In the genomic region with DNA sequence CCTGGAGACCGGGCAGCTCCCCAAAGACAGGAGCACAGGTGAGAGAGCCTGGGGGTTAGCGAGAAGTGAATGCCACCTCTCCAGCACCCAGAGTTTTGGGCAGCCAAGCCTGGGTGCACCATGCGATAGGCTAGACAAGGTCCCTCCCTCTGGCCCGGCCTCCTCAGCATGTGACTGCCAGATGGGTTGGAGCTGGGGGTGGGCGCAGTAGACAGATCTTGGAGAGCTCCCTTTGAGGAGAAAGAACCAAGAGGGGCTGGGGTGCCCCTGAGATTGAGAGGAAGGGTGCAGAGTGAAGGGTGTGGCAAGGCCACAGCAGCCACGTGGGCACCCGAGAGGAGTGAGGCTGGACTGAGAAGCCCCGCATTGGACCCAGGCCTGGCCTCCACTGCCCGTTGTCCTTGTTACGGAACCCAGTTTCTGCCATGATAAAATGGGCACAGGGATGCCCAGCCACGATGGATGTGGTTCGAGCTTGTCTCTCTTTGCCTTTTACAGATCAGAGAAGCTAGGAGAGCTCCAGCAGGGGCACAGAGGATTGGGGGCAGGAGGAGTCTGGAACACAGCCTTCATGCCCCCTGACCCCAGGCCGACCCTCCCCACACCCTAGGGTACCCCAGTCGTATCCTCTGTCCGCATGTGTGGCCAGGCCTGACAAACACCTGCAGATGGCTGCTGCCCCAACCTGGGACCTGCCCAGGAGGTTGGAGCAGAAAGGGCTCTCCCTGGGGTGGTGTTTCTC, we compare ENCODE assay signal across 8 cellular contexts. TPM values are rescaled to one million over a fixed set of nuclear protein-coding genes. Genes with fewer than 3 reads are reported as not detected.
DNase-seq lines count a peak whose midpoint lies in the region; ATAC-seq and TF ChIP-seq lines count a peak whose summit lies in the region.

No MANE protein-coding gene starts in this region.

- no peak overlapping the region for H3K23ac ChIP-seq in H9 (ENCODE audit: insufficient read length, low read depth, low read length)

- H3K14ac ChIP-seq in H9 (ENCODE audit: insufficient read depth, low read length), result no peak overlapping the region

- no peak overlapping the region for H2BK5ac ChIP-seq in H9 (ENCODE audit: insufficient read length, low read length)

- H2BK120ac ChIP-seq in H9 (ENCODE audit: low read depth, low read length, poor library complexity, severe bottlenecking), result no peak overlapping the region

- peaks cover 0 to 8% (median 1%) of the 10 kb centered on the region in 3 experiments; a peak in 3 of 7 replicates for H3K36me3 Mint-ChIP-seq in H9 (ENCODE audit: insufficient read depth in 1 of 3, low read depth in 3 of 3)

- intact Hi-C loops in esophagus squamous epithelium (cut with DNase I), result no loop called here
- intact Hi-C loops in gastrocnemius medialis (cut with DNase I; ENCODE audit: low total_unique reads), result loop anchor here (5.0 kb wide), 2 partner anchors 55 to 75 kb away; partner anchors contain the start of genes EDF1 and PHPT1

- H4K5ac ChIP-seq in H9 (ENCODE audit: insufficient read length, low read depth, low read length), result no peak overlapping the region

- H3K4me3 ChIP-seq in RWPE2 (ENCODE audit: severe bottlenecking) (peak overlapping the region; percentile 61), esophagus squamous epithelium (peak overlapping the region in 3 of 4 donors; percentile 77 to 90 (median 81)), gastrocnemius medialis (peak overlapping the region in 2 of 4 donors; percentile 81)

- in situ Hi-C loops in gastrocnemius medialis (cut with MboI; ENCODE audit: low sequenced_read_pairs in 4 of 4), result loop anchor here in 1 of 4 donors (25.0 kb wide), 1 partner anchor 145 kb away; the partner anchor contains the start of genes C8G and FBXW5

- H4K20me1 ChIP-seq in H9 (ENCODE audit: control insufficient read depth, insufficient read depth, insufficient read length), result no peaks in the 10 kb centered on the region

- no peaks in the 10 kb centered on the region for H3K4me1 ChIP-seq in H9 (ENCODE audit: insufficient read depth, low read length)
- H3K4me1 ChIP-seq in RWPE2 (ENCODE audit: insufficient read depth, poor library complexity, severe bottlenecking), result peaks cover 9% of the 10 kb centered on the region
- peaks cover 11 to 53% (median 17%) of the 10 kb centered on the region in 3 donors for H3K4me1 ChIP-seq in esophagus squamous epithelium
- peaks cover 12 to 18% of the 10 kb centered on the region in 2 donors for H3K4me1 ChIP-seq in gastrocnemius medialis

- H2AK5ac ChIP-seq in H9 (ENCODE audit: insufficient read length, low read length), result no peak overlapping the region

- no peak overlapping the region for H3K27ac ChIP-seq in H9 (ENCODE audit: insufficient read length, low read depth, low read length)
- H3K27ac ChIP-seq in RWPE2 (ENCODE audit: poor library complexity, severe bottlenecking), result no peak overlapping the region
- peak overlapping the region in 3 of 4 donors; percentile 99 for H3K27ac ChIP-seq in esophagus squamous epithelium
- H3K27ac ChIP-seq in gastrocnemius medialis, result peak overlapping the region in 3 of 4 donors; percentile 95 to 99 (median 95)

- no peak for TF ChIP-seq POLR2A in esophagus squamous epithelium (IDR thresholded peaks at IDR 0.05)
- no peak for TF ChIP-seq POLR2A in gastrocnemius medialis (IDR thresholded peaks at IDR 0.05)

- no peaks in the 10 kb centered on the region for H3K9me3 Mint-ChIP-seq in H9

- H3K27me3 ChIP-seq in H9 (ENCODE audit: insufficient read depth, low read length) (no peaks in the 10 kb centered on the region), RWPE2 (ENCODE audit: insufficient read depth, poor library complexity, severe bottlenecking) (peaks cover 14% of the 10 kb centered on the region), esophagus squamous epithelium (peaks cover 0 to 22% (median 0%) of the 10 kb centered on the region in 4 donors), gastrocnemius medialis (peaks cover under 1 to 8% (median 5%) of the 10 kb centered on the region in 3 donors)

- H3K4me1 Mint-ChIP-seq in H9, result peaks cover 22 to 37% of the 10 kb centered on the region in 2 experiments

- peak overlapping the region in 1 of 3 experiments; percentile 39; a peak in 1 of 7 replicates for H3K27ac Mint-ChIP-seq in H9

- no peak overlapping the region for H3K56ac ChIP-seq in H9 (ENCODE audit: insufficient read length, low read depth, low read length)

- no CpG with 5 or more reads among the region's 15 CpGs for WGBS in H9 (ENCODE audit: extremely low coverage, insufficient read length, low lambda C conversion rate)
- WGBS in esophagus squamous epithelium, 2 donors, result 69 to 77% methylated on average over 10 to 11 of the region's 15 CpGs

- H2BK15ac ChIP-seq in H9 (ENCODE audit: low read depth, low read length), result no peak overlapping the region

- TF ChIP-seq CTCF in H9 (conservative IDR thresholded peaks at IDR 0.05) (no peak), RWPE2 (IDR thresholded peaks at IDR 0.05; ENCODE audit: poor library complexity, severe bottlenecking) (no peak), esophagus squamous epithelium (IDR thresholded peaks at IDR 0.05) (no peak), gastrocnemius medialis (IDR thresholded peaks at IDR 0.05 in 4 of 5, conservative IDR thresholded peaks at IDR 0.05 in 1 of 5) (no peak)

- DNase-seq in H9 (no peak), RWPE2 (ENCODE audit: low spot score) (no peak), esophagus squamous epithelium (lab: John Stamatoyannopoulos, UW) (no peak), gastrocnemius medialis (no peak), NOMO-1 treated with DMSO at 0.1 percent for 48 hours (lab: John Stamatoyannopoulos, UW; ENCODE audit: unreplicated experiment) (no peak), C1 segment of cervical spinal cord (lab: John Stamatoyannopoulos, UW) (no peak)

- no peak overlapping the region for H4K8ac ChIP-seq in H9 (replicated peaks; ENCODE audit: insufficient read length, low read depth, low read length)

- no peak overlapping the region for H3K9ac ChIP-seq in H9 (ENCODE audit: extremely low read depth, insufficient read length, low read length)

- no peak overlapping the region for H2AFZ ChIP-seq in H9 (ENCODE audit: low read length)

- no peak overlapping the region for H3T11ph ChIP-seq in H9 (ENCODE audit: low read length)

- H3K79me1 ChIP-seq in H9 (ENCODE audit: insufficient read depth, low read depth, low read length, poor library complexity, severe bottlenecking), result no peaks in the 10 kb centered on the region

- no peak overlapping the region for H4K91ac ChIP-seq in H9 (ENCODE audit: insufficient read length, low read depth, low read length)

- peaks cover 24% of the 10 kb centered on the region for H3K27me3 Mint-ChIP-seq in H9 (ENCODE audit: low read depth)

- no peak overlapping the region for H3K4me2 ChIP-seq in H9 (ENCODE audit: insufficient read depth, insufficient read length, low read length)

- no peak overlapping the region for H2BK12ac ChIP-seq in H9 (ENCODE audit: insufficient read length, low read depth, low read length)

- H3K36me3 ChIP-seq in RWPE2 (ENCODE audit: low read depth) (peaks cover 14% of the 10 kb centered on the region), esophagus squamous epithelium (peaks cover 0 to 23% (median 3%) of the 10 kb centered on the region in 3 donors), gastrocnemius medialis (no peaks in the 10 kb centered on the region)

- H3K18ac ChIP-seq in H9 (ENCODE audit: insufficient read length, low read depth, low read length), result no peak overlapping the region

- peak overlapping the region; percentile 65 to 81; a peak in 3 of 5 replicates for H3K4me3 Mint-ChIP-seq in H9

- H3K79me2 ChIP-seq in H9 (ENCODE audit: insufficient read depth, low read length), result no peaks in the 10 kb centered on the region

- no peak for ATAC-seq in RWPE2 (ENCODE audit: low read depth)
- no peak for ATAC-seq in gastrocnemius medialis
- no peak for ATAC-seq in GM18858 (IDR thresholded peaks at IDR 0.05; ENCODE audit: unreplicated experiment)
- no peak for ATAC-seq in HG03460 (IDR thresholded peaks at IDR 0.05; ENCODE audit: unreplicated experiment)

- H3K9me3 ChIP-seq in H9 (ENCODE audit: control insufficient read depth, low read depth, low read length) (no peaks in the 10 kb centered on the region), RWPE2 (ENCODE audit: severe bottlenecking) (no peaks in the 10 kb centered on the region), esophagus squamous epithelium (no peaks in the 10 kb centered on the region), gastrocnemius medialis (no peaks in the 10 kb centered on the region)

- no peak overlapping the region for H2BK20ac ChIP-seq in H9 (ENCODE audit: low read depth, low read length, poor library complexity, severe bottlenecking)

- no peaks in the 10 kb centered on the region for H3K23me2 ChIP-seq in H9 (ENCODE audit: insufficient read length, low read depth, low read length, poor library complexity, severe bottlenecking)

- no peak overlapping the region for H3K4ac ChIP-seq in H9 (ENCODE audit: low read depth, low read length)

RNA-seq across cellular contexts. Expression of gene TMEM141, which starts 1.3 kb away (rescaled TPM):
- total RNA-seq in H9 (2021) (55.2 and 58.9 TPM in 2 replicates), esophagus squamous epithelium (100 to 1,000 TPM; 109 to 129 (median 123) TPM), gastrocnemius medialis (10 to 100 TPM; 46.9 to 70.2 (median 51.1) TPM)

RNA-seq across cellular contexts. Expression of gene CCDC183, which starts 3.6 kb away (rescaled TPM):
- total RNA-seq in H9 (2021) (0.59 and 1.1 TPM in 2 replicates), esophagus squamous epithelium (1 to 10 TPM in 1 of 4 donors, not detected in 3; 2.1 TPM), gastrocnemius medialis (under 1 TPM in 1 of 4 donors, not detected in 3; 0.31 TPM)

RNA-seq across cellular contexts. Expression of gene RABL6, which starts 15.3 kb away (rescaled TPM):
- total RNA-seq in H9 (2021) (108 and 114 TPM in 2 replicates), esophagus squamous epithelium (10 to 100 TPM; 54.9 to 70.7 (median 61.5) TPM), gastrocnemius medialis (100 to 1,000 TPM in 2 of 4 donors, 10 to 100 TPM in 2; 84.9 to 121 (median 105) TPM)

RNA-seq across cellular contexts. Expression of gene LCN15, which starts 28.2 kb away (rescaled TPM):
- total RNA-seq in H9 (2021) (0.61 TPM in 1 of 2 replicates, not detected in the other), esophagus squamous epithelium (not detected), gastrocnemius medialis (not detected)

RNA-seq across cellular contexts. Expression of gene LCN8, which starts 34.4 kb away (rescaled TPM):
- total RNA-seq in H9 (2021) (not detected in 2 replicates), esophagus squamous epithelium (not detected), gastrocnemius medialis (not detected)

Comparison
In these comparisons a context has a peak if more than half of its experiments do, and no peak if none do; other contexts are left out.
1. H3K27ac ChIP-seq: peak in esophagus squamous epithelium (3 of 4) and gastrocnemius medialis (3 of 4); none in H9 (single experiment) and RWPE2 (single experiment).